37 cellular contexts compared by ENCODE assay signal in the genomic region with DNA sequence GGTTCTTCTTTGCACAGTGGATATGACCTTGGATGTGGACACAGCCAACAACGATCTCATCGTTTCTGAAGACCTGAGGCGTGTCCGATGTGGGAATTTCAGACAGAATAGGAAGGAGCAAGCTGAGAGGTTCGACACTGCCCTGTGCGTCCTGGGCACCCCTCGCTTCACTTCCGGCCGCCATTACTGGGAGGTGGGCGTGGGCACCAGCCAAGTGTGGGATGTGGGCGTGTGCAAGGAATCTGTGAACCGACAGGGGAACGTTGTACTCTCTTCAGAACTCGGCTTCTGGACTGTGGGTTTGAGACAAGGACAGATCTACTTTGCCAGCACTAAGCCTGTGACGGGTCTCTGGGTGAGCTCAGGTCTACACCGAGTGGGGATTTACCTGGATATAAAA. TPM values are rescaled to one million over a fixed set of nuclear protein-coding genes. Genes with fewer than 3 reads are reported as not detected.
"Had no signal": no experiment of that assay in that cellular context is flagged by ENCODE, and none has a peak within 500 bp of the region (broad histone marks: within the 10 kb centered on the region; RNA-seq: fewer than 3 reads in every experiment).

No MANE protein-coding gene starts in this region.

- H3K4me1 ChIP-seq: Peyer's patch, SJSA1 had no signal

- H3K36me3 ChIP-seq: MG63, Peyer's patch, SJSA1 had no signal

- H3K27ac ChIP-seq: Peyer's patch, SJSA1 had no signal

- H3K9ac ChIP-seq: SK-N-SH had no signal

- DNase-seq: activated CD4-positive, alpha-beta T cell treated with anti-CD3 and anti-CD28 coated beads, Interleukin-2, amount 10 ng/mL, durations not matched to agents 7 days and 5 days; activated CD4-positive, alpha-beta T cell treated with anti-CD3 and anti-CD28 coated beads, Interleukin-2, amount 50 U/mL, for 48 hours; activated CD8-positive, alpha-beta memory T cell treated with anti-CD3 and anti-CD28 coated beads, Interleukin-2, amount 50 U/mL, for 4 hours; activated gamma-delta T cell treated with Interleukin-2 at 50 U/mL for 16 hours; activated naive CD8-positive, alpha-beta T cell treated with anti-CD3 and anti-CD28 coated beads, Interleukin-2, amount 50 U/mL, for 24 hours; activated T-cell treated with anti-CD3 and anti-CD28 coated beads for 4 hours; activated T-cell treated with anti-CD3 and anti-CD28 coated beads, Interleukin-2, amount 50 U/mL, for 4 hours; anterior cingulate cortex; caudate nucleus; cerebellar nuclear complex; Kasumi-1; KBM-7; MG63; NCI-H1048; NCI-H1105 treated with DMSO at 0.1 percent for 48 hours; NCI-H1436; NCI-H1694; NCI-H2081 treated with DMSO at 0.1 percent for 48 hours; NCI-H345; NCI-H524 treated with DMSO at 0.1 percent for 48 hours; NCI-H774; Peyer's patch; SHP77 treated with DMSO at 0.1 percent for 48 hours; SK-N-SH had no signal

- H3K4me1 Mint-ChIP-seq: activated CD4-positive, alpha-beta T cell treated with anti-CD3 and anti-CD28 coated beads for 36 hours; activated CD4-positive, alpha-beta T cell treated with anti-CD3 and anti-CD28 coated beads, Interleukin-2, amount 10 ng/mL, durations not matched to agents 7 days and 5 days; activated naive CD8-positive, alpha-beta T cell treated with anti-CD3 and anti-CD28 coated beads, Interleukin-2, amount 50 U/mL, for 24 hours; brain; WTC11 had no signal

- H3K4me3 Mint-ChIP-seq: activated CD4-positive, alpha-beta T cell treated with anti-CD3 and anti-CD28 coated beads for 36 hours; activated CD4-positive, alpha-beta T cell treated with anti-CD3 and anti-CD28 coated beads, Interleukin-2, amount 10 ng/mL, durations not matched to agents 7 days and 5 days; activated naive CD4-positive, alpha-beta T cell treated with anti-CD3 and anti-CD28 coated beads for 36 hours; activated naive CD8-positive, alpha-beta T cell; activated naive CD8-positive, alpha-beta T cell treated with anti-CD3 and anti-CD28 coated beads, Interleukin-2, amount 50 U/mL, for 24 hours; activated T-cell treated with anti-CD3 and anti-CD28 coated beads, Interleukin-2, amount 50 U/mL, for 4 hours; activated T-helper 1 cell treated with anti-CD3 and anti-CD28 coated beads, Interleukin-12 subunit alpha, Interleukin-12 subunit beta, Interleukin-2, Interleukin-4 antibody, amounts not matched to agents 30 ng/mL and 10 ng/mL and 1 ng/mL, durations not matched to agents 14 hours and 24 hours and 36 hours; brain; T-helper 1 cell treated with Interleukin-12 subunit alpha and Interleukin-12 subunit beta and Interleukin-4 antibody, amounts not matched to agents 30 μg/mL and 1 μg/mL, for 36 hours; T-helper 2 cell treated with Interferon-gamma antibody and Interleukin-4, amounts not matched to agents 5 μg/mL and 100 μg/mL, for 36 hours; WTC11 had no signal

- H3K27me3 ChIP-seq: Peyer's patch, SJSA1 had no signal

- ATAC-seq: activated CD4-positive, alpha-beta T cell treated with anti-CD3 and anti-CD28 coated beads for 36 hours; activated CD4-positive, CD25-positive, alpha-beta regulatory T cell treated with anti-CD3 and anti-CD28 coated beads, Interleukin-2, amount 50 U/mL, for 24 hours; activated naive CD8-positive, alpha-beta T cell treated with anti-CD3 and anti-CD28 coated beads, Interleukin-2, amount 50 U/mL, for 24 hours; activated T-cell treated with anti-CD3 and anti-CD28 coated beads, Interleukin-2, amount 50 U/mL, for 4 hours; PC-3; WTC11 had no signal

- H3K27me3 Mint-ChIP-seq: activated CD4-positive, alpha-beta T cell treated with anti-CD3 and anti-CD28 coated beads, Interleukin-2, amount 10 ng/mL, durations not matched to agents 7 days and 5 days had no signal

- H3K9me3 ChIP-seq: MG63, Peyer's patch, SJSA1, SK-N-SH had no signal

- H3K9me2 ChIP-seq: SK-N-SH had no signal

- H3K4me2 ChIP-seq: SK-N-SH had no signal

- H3K27ac Mint-ChIP-seq: activated CD4-positive, alpha-beta T cell treated with anti-CD3 and anti-CD28 coated beads for 36 hours; activated CD4-positive, alpha-beta T cell treated with anti-CD3 and anti-CD28 coated beads, Interleukin-2, amount 10 ng/mL, durations not matched to agents 7 days and 5 days; activated naive CD4-positive, alpha-beta T cell treated with anti-CD3 and anti-CD28 coated beads for 36 hours; activated naive CD8-positive, alpha-beta T cell; activated naive CD8-positive, alpha-beta T cell treated with anti-CD3 and anti-CD28 coated beads, Interleukin-2, amount 50 U/mL, for 24 hours; activated T-helper 1 cell treated with anti-CD3 and anti-CD28 coated beads, Interleukin-12 subunit alpha, Interleukin-12 subunit beta, Interleukin-2, Interleukin-4 antibody, amounts not matched to agents 30 ng/mL and 10 ng/mL and 1 ng/mL, durations not matched to agents 14 hours and 24 hours and 36 hours; brain; T-helper 1 cell treated with Interleukin-12 subunit alpha and Interleukin-12 subunit beta and Interleukin-4 antibody, amounts not matched to agents 30 μg/mL and 1 μg/mL, for 36 hours; T-helper 2 cell treated with Interferon-gamma antibody and Interleukin-4, amounts not matched to agents 5 μg/mL and 100 μg/mL, for 36 hours; WTC11 had no signal

- H3K4me3 ChIP-seq: MG63, Peyer's patch, SJSA1 had no signal

- H3K9me3 Mint-ChIP-seq: activated CD4-positive, alpha-beta T cell treated with anti-CD3 and anti-CD28 coated beads, Interleukin-2, amount 10 ng/mL, durations not matched to agents 7 days and 5 days; activated naive CD4-positive, alpha-beta T cell treated with anti-CD3 and anti-CD28 coated beads for 36 hours; activated naive CD8-positive, alpha-beta T cell treated with anti-CD3 and anti-CD28 coated beads, Interleukin-2, amount 50 U/mL, for 24 hours; activated T-cell treated with anti-CD3 and anti-CD28 coated beads, Interleukin-2, amount 50 U/mL, for 4 hours had no signal

- H3K36me3 Mint-ChIP-seq: activated naive CD8-positive, alpha-beta T cell; brain had no signal

RNA-seq across cellular contexts. Expression of a gene that starts 9.4 kb away (rescaled TPM):
- total RNA-seq: activated CD4-positive, alpha-beta T cell treated with anti-CD3 and anti-CD28 coated beads for 36 hours; activated CD4-positive, alpha-beta T cell treated with anti-CD3 and anti-CD28 coated beads, Interleukin-2, amount 10 ng/mL, durations not matched to agents 7 days and 5 days; activated naive CD4-positive, alpha-beta T cell treated with anti-CD3 and anti-CD28 coated beads for 36 hours; activated T-cell treated with anti-CD3 and anti-CD28 coated beads, Interleukin-2, amount 50 U/mL, for 4 hours; activated T-helper 1 cell treated with anti-CD3 and anti-CD28 coated beads, Interleukin-12 subunit alpha, Interleukin-12 subunit beta, Interleukin-2, Interleukin-4 antibody, amounts not matched to agents 30 ng/mL and 10 ng/mL and 1 ng/mL, durations not matched to agents 14 hours and 24 hours and 36 hours; bronchial epithelial cell; NCI-H460; PC-3; Peyer's patch; SJSA1; WTC11 had no signal

RNA-seq across cellular contexts. Expression of a gene that starts 19.4 kb away (rescaled TPM):
- total RNA-seq: activated CD4-positive, alpha-beta T cell treated with anti-CD3 and anti-CD28 coated beads for 36 hours; activated CD4-positive, alpha-beta T cell treated with anti-CD3 and anti-CD28 coated beads, Interleukin-2, amount 10 ng/mL, durations not matched to agents 7 days and 5 days; activated naive CD4-positive, alpha-beta T cell treated with anti-CD3 and anti-CD28 coated beads for 36 hours; activated T-cell treated with anti-CD3 and anti-CD28 coated beads, Interleukin-2, amount 50 U/mL, for 4 hours; activated T-helper 1 cell treated with anti-CD3 and anti-CD28 coated beads, Interleukin-12 subunit alpha, Interleukin-12 subunit beta, Interleukin-2, Interleukin-4 antibody, amounts not matched to agents 30 ng/mL and 10 ng/mL and 1 ng/mL, durations not matched to agents 14 hours and 24 hours and 36 hours; bronchial epithelial cell; NCI-H460; PC-3; SJSA1; WTC11 had no signal

RNA-seq across cellular contexts. Expression of a gene that starts 40.1 kb away (rescaled TPM):
- total RNA-seq: activated CD4-positive, alpha-beta T cell treated with anti-CD3 and anti-CD28 coated beads for 36 hours; activated CD4-positive, alpha-beta T cell treated with anti-CD3 and anti-CD28 coated beads, Interleukin-2, amount 10 ng/mL, durations not matched to agents 7 days and 5 days; activated naive CD4-positive, alpha-beta T cell treated with anti-CD3 and anti-CD28 coated beads for 36 hours; activated T-cell treated with anti-CD3 and anti-CD28 coated beads, Interleukin-2, amount 50 U/mL, for 4 hours; activated T-helper 1 cell treated with anti-CD3 and anti-CD28 coated beads, Interleukin-12 subunit alpha, Interleukin-12 subunit beta, Interleukin-2, Interleukin-4 antibody, amounts not matched to agents 30 ng/mL and 10 ng/mL and 1 ng/mL, durations not matched to agents 14 hours and 24 hours and 36 hours; bronchial epithelial cell; NCI-H460; PC-3; Peyer's patch; SJSA1; WTC11 had no signal

RNA-seq across cellular contexts. Expression of a gene that starts 53.5 kb away (rescaled TPM):
- total RNA-seq: activated CD4-positive, alpha-beta T cell treated with anti-CD3 and anti-CD28 coated beads, Interleukin-2, amount 10 ng/mL, durations not matched to agents 7 days and 5 days; activated T-helper 1 cell treated with anti-CD3 and anti-CD28 coated beads, Interleukin-12 subunit alpha, Interleukin-12 subunit beta, Interleukin-2, Interleukin-4 antibody, amounts not matched to agents 30 ng/mL and 10 ng/mL and 1 ng/mL, durations not matched to agents 14 hours and 24 hours and 36 hours; bronchial epithelial cell; NCI-H460; Peyer's patch; SJSA1; WTC11 had no signal

RNA-seq across cellular contexts. Expression of a gene that starts 58.0 kb away (rescaled TPM):
- total RNA-seq: activated CD4-positive, alpha-beta T cell treated with anti-CD3 and anti-CD28 coated beads for 36 hours; activated CD4-positive, alpha-beta T cell treated with anti-CD3 and anti-CD28 coated beads, Interleukin-2, amount 10 ng/mL, durations not matched to agents 7 days and 5 days; activated naive CD4-positive, alpha-beta T cell treated with anti-CD3 and anti-CD28 coated beads for 36 hours; activated T-cell treated with anti-CD3 and anti-CD28 coated beads, Interleukin-2, amount 50 U/mL, for 4 hours; activated T-helper 1 cell treated with anti-CD3 and anti-CD28 coated beads, Interleukin-12 subunit alpha, Interleukin-12 subunit beta, Interleukin-2, Interleukin-4 antibody, amounts not matched to agents 30 ng/mL and 10 ng/mL and 1 ng/mL, durations not matched to agents 14 hours and 24 hours and 36 hours; bronchial epithelial cell; NCI-H460; PC-3; Peyer's patch; SJSA1; WTC11 had no signal
